ENCODE assay signal across 8 cellular contexts in genomic region chr9:137205126-137206069, GRCh38. TPM values are rescaled to one million over a fixed set of nuclear protein-coding genes. Genes with fewer than 3 reads are reported as not detected.
DNase-seq lines count a peak whose midpoint lies in the region; ATAC-seq, FAIRE-seq and TF ChIP-seq lines count a peak whose summit lies in the region.

TSS of gene NDOR1 (plus strand) at chr9:137205700. CDS start at chr9:137205778, 78 bp downstream.
TSS of gene TMEM203 (minus strand) at chr9:137205648. CDS start at chr9:137205414, 234 bp downstream.

- peaks cover 5 to 13% of the 10 kb centered on the region in 2 donors for H3K4me1 ChIP-seq in small intestine (ENCODE audit: control insufficient read depth in 2 of 2, insufficient read depth in 1 of 2, low read depth in 1 of 2, low read length in 1 of 2)

- H3K27ac Mint-ChIP-seq in immature natural killer cell = peak within 1 kb of the TSS; percentile 86 to 96 (median 95)

- no peak for FAIRE-seq in small intestine (lab: Jason Lieb, UNC)

- H3K36me3 Mint-ChIP-seq in immature natural killer cell = no peaks in the 10 kb centered on the region

- H3K4me1 Mint-ChIP-seq in immature natural killer cell = peaks cover 43 to 46% of the 10 kb centered on the region in 2 donors

- peak within 1 kb of the TSS; percentile 90 to 91 (median 91) for H3K4me3 Mint-ChIP-seq in immature natural killer cell

- H3K4me3 ChIP-seq in GM12865 (ENCODE audit: low read depth, low read length) (peak within 1 kb of the TSS; percentile 86), small intestine (ENCODE audit: low read depth in 1 of 2, low read length in 2 of 2) (peak within 1 kb of the TSS; percentile 87 to 91)

- no peaks in the 10 kb centered on the region for H3K9me3 Mint-ChIP-seq in immature natural killer cell

- TF ChIP-seq CTCF in GM12865 (IDR thresholded peaks at IDR 0.05; ENCODE audit: insufficient read depth, low read depth, low read length, missing control alignments) = no peak

- peak; percentile 42 for ATAC-seq in HG03039 (IDR thresholded peaks at IDR 0.05; ENCODE audit: unreplicated experiment)
- no peak for ATAC-seq in HG03571 (IDR thresholded peaks at IDR 0.05; ENCODE audit: unreplicated experiment)

- no peaks in the 10 kb centered on the region for H3K36me3 ChIP-seq in small intestine (ENCODE audit: control insufficient read depth in 2 of 2, insufficient read depth in 2 of 2, low read length in 2 of 2)

- DNase-seq in GM12865 (ENCODE audit: low read depth) (peak; percentile 89), NCI-H345 treated with DMSO at 0.1 percent for 48 hours (lab: John Stamatoyannopoulos, UW; ENCODE audit: unreplicated experiment) (peak; percentile 58), caudate nucleus (lab: John Stamatoyannopoulos, UW) (peak in 60 of 61 donors; percentile 39 to 94 (median 87)), immature natural killer cell (peak; percentile 91 to 92 (median 91)), small intestine (peak; percentile 86)
- DNase-seq in activated CD4-positive, CD25-positive, alpha-beta regulatory T cell treated with anti-CD3 and anti-CD28 coated beads, Interleukin-2, amount 50 U/mL, for 16 hours (ENCODE audit: low read depth, low spot score) = peak; percentile 95

- 0 to 1% (median 1%) methylated on average over 77 to 98 of the region's 98 CpGs for WGBS in small intestine, 3 donors

- no peaks in the 10 kb centered on the region for H3K27me3 ChIP-seq in small intestine (ENCODE audit: control insufficient read depth in 2 of 2, insufficient read depth in 2 of 2, low read length in 2 of 2)

- H3K9me3 ChIP-seq in small intestine (ENCODE audit: control insufficient read depth, low read depth) = no peaks in the 10 kb centered on the region

- H3K27me3 Mint-ChIP-seq in immature natural killer cell (ENCODE audit: low read depth in 3 of 3) = peaks cover 0 to 4% (median 2%) of the 10 kb centered on the region in 3 donors

- H3K27ac ChIP-seq in caudate nucleus (ENCODE audit: low read depth, low read length) (no peak within 1 kb of the TSS), small intestine (ENCODE audit: low read depth in 1 of 2, low read length in 1 of 2) (peak within 1 kb of the TSS; percentile 92)

RNA-seq across cellular contexts. Expression of gene NDOR1, which starts in this region (rescaled TPM):
- polyA plus RNA-seq in immature natural killer cell (10 to 100 TPM in 1 of 3 donors, 1 to 10 TPM in 2; 1.7 to 10.3 (median 4.2) TPM), small intestine (10 to 100 TPM in 2 of 3 donors, 1 to 10 TPM in 1; 9.2 to 15.3 (median 14.3) TPM)

RNA-seq across cellular contexts. Expression of gene TMEM203, which starts in this region (rescaled TPM):
- polyA plus RNA-seq in immature natural killer cell = 100 to 1,000 TPM; 131 to 169 (median 142) TPM
- polyA plus RNA-seq in small intestine = 10 to 100 TPM; 33.0 to 38.2 (median 35.3) TPM
